Comparison of ENCODE assay signal across 1 cellular context in the genomic region with DNA sequence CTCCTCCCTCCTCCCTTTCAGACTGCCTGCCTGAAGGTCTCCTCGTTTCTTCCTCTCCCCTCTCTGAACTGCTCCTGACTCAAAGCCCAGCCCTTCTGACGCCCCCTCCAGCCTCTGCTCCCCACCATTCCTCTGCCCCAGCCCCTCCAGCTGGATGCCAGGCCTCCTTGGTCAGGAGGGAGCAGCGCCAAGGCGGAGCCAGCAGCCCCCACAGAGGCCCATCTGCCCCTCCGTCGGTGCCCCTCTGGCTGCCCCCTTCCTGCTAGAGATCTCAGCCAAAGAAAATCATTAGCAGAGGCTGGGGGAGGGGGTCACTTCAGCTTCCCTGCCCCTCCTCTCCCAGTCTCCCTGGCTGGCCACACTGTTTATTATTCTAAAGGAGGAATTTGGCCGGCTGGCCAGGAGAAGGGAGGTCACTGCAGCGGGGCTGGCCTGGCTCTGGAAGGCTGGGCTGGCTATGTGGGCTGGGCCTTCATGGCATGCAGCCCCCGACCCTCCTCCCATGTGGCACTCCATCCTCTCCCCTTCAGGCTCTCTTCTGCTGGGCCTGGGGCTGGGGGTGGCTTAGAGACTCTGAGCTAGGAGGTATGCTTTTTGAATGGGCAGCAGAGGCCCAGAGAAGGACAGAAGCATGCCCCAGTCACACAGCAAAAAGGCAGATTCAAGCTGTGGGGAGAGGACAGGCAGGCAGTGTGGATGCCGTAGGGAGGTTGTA.
TF ChIP-seq lines count a peak whose summit lies in the region.

No MANE protein-coding gene starts in this region.

TF ChIP-seq in HepG2, 621 proteins besides CTCF, POLR2A, EP300 and RAD21 (continued from another document and continues in another):
- TF ChIP-seq, protein P1, sequence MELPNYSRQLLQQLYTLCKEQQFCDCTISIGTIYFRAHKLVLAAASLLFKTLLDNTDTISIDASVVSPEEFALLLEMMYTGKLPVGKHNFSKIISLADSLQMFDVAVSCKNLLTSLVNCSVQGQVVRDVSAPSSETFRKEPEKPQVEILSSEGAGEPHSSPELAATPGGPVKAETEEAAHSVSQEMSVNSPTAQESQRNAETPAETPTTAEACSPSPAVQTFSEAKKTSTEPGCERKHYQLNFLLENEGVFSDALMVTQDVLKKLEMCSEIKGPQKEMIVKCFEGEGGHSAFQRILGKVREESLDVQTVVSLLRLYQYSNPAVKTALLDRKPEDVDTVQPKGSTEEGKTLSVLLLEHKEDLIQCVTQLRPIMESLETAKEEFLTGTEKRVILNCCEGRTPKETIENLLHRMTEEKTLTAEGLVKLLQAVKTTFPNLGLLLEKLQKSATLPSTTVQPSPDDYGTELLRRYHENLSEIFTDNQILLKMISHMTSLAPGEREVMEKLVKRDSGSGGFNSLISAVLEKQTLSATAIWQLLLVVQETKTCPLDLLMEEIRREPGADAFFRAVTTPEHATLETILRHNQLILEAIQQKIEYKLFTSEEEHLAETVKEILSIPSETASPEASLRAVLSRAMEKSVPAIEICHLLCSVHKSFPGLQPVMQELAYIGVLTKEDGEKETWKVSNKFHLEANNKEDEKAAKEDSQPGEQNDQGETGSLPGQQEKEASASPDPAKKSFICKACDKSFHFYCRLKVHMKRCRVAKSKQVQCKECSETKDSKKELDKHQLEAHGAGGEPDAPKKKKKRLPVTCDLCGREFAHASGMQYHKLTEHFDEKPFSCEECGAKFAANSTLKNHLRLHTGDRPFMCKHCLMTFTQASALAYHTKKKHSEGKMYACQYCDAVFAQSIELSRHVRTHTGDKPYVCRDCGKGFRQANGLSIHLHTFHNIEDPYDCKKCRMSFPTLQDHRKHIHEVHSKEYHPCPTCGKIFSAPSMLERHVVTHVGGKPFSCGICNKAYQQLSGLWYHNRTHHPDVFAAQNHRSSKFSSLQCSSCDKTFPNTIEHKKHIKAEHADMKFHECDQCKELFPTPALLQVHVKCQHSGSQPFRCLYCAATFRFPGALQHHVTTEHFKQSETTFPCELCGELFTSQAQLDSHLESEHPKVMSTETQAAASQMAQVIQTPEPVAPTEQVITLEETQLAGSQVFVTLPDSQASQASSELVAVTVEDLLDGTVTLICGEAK (IDR thresholded peaks at IDR 0.05), result no peak
- TF ChIP-seq, protein P1 (CRISPR knock-in tag; IDR thresholded peaks at IDR 0.05), result no peak
- no peak for TF ChIP-seq HNRNPLL (IDR thresholded peaks at IDR 0.05; ENCODE audit: low read depth, low read length, poor library complexity, severe bottlenecking)
- no peak for TF ChIP-seq NAIF1 (CRISPR knock-in tag; IDR thresholded peaks at IDR 0.05; ENCODE audit: borderline replicate concordance)
- no peak for TF ChIP-seq ESRRA (CRISPR knock-in tag; IDR thresholded peaks at IDR 0.05; ENCODE audit: low read depth)
- no peak for TF ChIP-seq YEATS2 (CRISPR knock-in tag; IDR thresholded peaks at IDR 0.05; ENCODE audit: borderline replicate concordance)
- TF ChIP-seq ZMYM4 (CRISPR knock-in tag; IDR thresholded peaks at IDR 0.05), result 0 out of 2 replicates have a peak, but pooled peaks have one; percentile 16
- TF ChIP-seq, protein P2, sequence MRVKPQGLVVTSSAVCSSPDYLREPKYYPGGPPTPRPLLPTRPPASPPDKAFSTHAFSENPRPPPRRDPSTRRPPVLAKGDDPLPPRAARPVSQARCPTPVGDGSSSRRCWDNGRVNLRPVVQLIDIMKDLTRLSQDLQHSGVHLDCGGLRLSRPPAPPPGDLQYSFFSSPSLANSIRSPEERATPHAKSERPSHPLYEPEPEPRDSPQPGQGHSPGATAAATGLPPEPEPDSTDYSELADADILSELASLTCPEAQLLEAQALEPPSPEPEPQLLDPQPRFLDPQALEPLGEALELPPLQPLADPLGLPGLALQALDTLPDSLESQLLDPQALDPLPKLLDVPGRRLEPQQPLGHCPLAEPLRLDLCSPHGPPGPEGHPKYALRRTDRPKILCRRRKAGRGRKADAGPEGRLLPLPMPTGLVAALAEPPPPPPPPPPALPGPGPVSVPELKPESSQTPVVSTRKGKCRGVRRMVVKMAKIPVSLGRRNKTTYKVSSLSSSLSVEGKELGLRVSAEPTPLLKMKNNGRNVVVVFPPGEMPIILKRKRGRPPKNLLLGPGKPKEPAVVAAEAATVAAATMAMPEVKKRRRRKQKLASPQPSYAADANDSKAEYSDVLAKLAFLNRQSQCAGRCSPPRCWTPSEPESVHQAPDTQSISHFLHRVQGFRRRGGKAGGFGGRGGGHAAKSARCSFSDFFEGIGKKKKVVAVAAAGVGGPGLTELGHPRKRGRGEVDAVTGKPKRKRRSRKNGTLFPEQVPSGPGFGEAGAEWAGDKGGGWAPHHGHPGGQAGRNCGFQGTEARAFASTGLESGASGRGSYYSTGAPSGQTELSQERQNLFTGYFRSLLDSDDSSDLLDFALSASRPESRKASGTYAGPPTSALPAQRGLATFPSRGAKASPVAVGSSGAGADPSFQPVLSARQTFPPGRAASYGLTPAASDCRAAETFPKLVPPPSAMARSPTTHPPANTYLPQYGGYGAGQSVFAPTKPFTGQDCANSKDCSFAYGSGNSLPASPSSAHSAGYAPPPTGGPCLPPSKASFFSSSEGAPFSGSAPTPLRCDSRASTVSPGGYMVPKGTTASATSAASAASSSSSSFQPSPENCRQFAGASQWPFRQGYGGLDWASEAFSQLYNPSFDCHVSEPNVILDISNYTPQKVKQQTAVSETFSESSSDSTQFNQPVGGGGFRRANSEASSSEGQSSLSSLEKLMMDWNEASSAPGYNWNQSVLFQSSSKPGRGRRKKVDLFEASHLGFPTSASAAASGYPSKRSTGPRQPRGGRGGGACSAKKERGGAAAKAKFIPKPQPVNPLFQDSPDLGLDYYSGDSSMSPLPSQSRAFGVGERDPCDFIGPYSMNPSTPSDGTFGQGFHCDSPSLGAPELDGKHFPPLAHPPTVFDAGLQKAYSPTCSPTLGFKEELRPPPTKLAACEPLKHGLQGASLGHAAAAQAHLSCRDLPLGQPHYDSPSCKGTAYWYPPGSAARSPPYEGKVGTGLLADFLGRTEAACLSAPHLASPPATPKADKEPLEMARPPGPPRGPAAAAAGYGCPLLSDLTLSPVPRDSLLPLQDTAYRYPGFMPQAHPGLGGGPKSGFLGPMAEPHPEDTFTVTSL (CRISPR knock-in tag; IDR thresholded peaks at IDR 0.05; ENCODE audit: borderline replicate concordance), result no peak
- no peak for TF ChIP-seq ZNF143 (CRISPR knock-in tag; IDR thresholded peaks at IDR 0.05)
- TF ChIP-seq YY1 (IDR thresholded peaks at IDR 0.05; ENCODE audit: insufficient read depth, insufficient replicate concordance, low read depth, low read length), result no peak
- TF ChIP-seq ATM (IDR thresholded peaks at IDR 0.05; ENCODE audit: borderline replicate concordance), result no peak
- TF ChIP-seq, protein P3, sequence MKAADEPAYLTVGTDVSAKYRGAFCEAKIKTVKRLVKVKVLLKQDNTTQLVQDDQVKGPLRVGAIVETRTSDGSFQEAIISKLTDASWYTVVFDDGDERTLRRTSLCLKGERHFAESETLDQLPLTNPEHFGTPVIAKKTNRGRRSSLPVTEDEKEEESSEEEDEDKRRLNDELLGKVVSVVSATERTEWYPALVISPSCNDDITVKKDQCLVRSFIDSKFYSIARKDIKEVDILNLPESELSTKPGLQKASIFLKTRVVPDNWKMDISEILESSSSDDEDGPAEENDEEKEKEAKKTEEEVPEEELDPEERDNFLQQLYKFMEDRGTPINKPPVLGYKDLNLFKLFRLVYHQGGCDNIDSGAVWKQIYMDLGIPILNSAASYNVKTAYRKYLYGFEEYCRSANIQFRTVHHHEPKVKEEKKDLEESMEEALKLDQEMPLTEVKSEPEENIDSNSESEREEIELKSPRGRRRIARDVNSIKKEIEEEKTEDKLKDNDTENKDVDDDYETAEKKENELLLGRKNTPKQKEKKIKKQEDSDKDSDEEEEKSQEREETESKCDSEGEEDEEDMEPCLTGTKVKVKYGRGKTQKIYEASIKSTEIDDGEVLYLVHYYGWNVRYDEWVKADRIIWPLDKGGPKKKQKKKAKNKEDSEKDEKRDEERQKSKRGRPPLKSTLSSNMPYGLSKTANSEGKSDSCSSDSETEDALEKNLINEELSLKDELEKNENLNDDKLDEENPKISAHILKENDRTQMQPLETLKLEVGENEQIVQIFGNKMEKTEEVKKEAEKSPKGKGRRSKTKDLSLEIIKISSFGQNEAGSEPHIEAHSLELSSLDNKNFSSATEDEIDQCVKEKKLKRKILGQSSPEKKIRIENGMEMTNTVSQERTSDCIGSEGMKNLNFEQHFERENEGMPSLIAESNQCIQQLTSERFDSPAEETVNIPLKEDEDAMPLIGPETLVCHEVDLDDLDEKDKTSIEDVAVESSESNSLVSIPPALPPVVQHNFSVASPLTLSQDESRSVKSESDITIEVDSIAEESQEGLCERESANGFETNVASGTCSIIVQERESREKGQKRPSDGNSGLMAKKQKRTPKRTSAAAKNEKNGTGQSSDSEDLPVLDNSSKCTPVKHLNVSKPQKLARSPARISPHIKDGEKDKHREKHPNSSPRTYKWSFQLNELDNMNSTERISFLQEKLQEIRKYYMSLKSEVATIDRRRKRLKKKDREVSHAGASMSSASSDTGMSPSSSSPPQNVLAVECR (CRISPR knock-in tag; IDR thresholded peaks at IDR 0.05; ENCODE audit: borderline replicate concordance), result peak; percentile 26; the same call in 1 of the 2 replicates
- no peak for TF ChIP-seq ARNT2 (CRISPR knock-in tag; IDR thresholded peaks at IDR 0.05; ENCODE audit: low read depth)
- TF ChIP-seq RORA (CRISPR knock-in tag; IDR thresholded peaks at IDR 0.05), result no peak
- TF ChIP-seq ZNF678 (CRISPR knock-in tag; IDR thresholded peaks at IDR 0.05), result no peak
- TF ChIP-seq ZNF558 (CRISPR knock-in tag; IDR thresholded peaks at IDR 0.05; ENCODE audit: borderline replicate concordance), result no peak
- TF ChIP-seq, protein P4, sequence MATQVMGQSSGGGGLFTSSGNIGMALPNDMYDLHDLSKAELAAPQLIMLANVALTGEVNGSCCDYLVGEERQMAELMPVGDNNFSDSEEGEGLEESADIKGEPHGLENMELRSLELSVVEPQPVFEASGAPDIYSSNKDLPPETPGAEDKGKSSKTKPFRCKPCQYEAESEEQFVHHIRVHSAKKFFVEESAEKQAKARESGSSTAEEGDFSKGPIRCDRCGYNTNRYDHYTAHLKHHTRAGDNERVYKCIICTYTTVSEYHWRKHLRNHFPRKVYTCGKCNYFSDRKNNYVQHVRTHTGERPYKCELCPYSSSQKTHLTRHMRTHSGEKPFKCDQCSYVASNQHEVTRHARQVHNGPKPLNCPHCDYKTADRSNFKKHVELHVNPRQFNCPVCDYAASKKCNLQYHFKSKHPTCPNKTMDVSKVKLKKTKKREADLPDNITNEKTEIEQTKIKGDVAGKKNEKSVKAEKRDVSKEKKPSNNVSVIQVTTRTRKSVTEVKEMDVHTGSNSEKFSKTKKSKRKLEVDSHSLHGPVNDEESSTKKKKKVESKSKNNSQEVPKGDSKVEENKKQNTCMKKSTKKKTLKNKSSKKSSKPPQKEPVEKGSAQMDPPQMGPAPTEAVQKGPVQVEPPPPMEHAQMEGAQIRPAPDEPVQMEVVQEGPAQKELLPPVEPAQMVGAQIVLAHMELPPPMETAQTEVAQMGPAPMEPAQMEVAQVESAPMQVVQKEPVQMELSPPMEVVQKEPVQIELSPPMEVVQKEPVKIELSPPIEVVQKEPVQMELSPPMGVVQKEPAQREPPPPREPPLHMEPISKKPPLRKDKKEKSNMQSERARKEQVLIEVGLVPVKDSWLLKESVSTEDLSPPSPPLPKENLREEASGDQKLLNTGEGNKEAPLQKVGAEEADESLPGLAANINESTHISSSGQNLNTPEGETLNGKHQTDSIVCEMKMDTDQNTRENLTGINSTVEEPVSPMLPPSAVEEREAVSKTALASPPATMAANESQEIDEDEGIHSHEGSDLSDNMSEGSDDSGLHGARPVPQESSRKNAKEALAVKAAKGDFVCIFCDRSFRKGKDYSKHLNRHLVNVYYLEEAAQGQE (IDR thresholded peaks at IDR 0.05; ENCODE audit: borderline replicate concordance in 1 of 2, low read depth in 1 of 2, low read length in 2 of 2), result no peak
- TF ChIP-seq GTF3A (CRISPR knock-in tag; conservative IDR thresholded peaks at IDR 0.05), result no peak
- TF ChIP-seq ZNF607 (CRISPR knock-in tag; IDR thresholded peaks at IDR 0.05; ENCODE audit: borderline replicate concordance), result no peak
- TF ChIP-seq, protein P5, sequence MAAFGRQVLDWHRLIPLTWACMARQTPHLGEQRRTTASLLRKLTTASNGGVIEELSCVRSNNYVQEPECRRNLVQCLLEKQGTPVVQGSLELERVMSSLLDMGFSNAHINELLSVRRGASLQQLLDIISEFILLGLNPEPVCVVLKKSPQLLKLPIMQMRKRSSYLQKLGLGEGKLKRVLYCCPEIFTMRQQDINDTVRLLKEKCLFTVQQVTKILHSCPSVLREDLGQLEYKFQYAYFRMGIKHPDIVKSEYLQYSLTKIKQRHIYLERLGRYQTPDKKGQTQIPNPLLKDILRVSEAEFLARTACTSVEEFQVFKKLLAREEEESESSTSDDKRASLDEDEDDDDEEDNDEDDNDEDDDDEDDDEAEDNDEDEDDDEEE (CRISPR knock-in tag; IDR thresholded peaks at IDR 0.05), result no peak
